ENCODE assay signal across 35 cellular contexts in genomic region chr17:79145548-79145947, GRCh38.
"Had no signal": no experiment of that assay in that cellular context is flagged by ENCODE, and none has a peak within 500 bp of the region (broad histone marks: within the 10 kb centered on the region; RNA-seq: fewer than 3 reads in every experiment).

No MANE protein-coding gene starts in this region.

- H3K4me3 ChIP-seq: MG63 had no signal

- H3K9me3 ChIP-seq: MG63 had no signal

- DNase-seq: Karpas-422, Kasumi-1, MG63, MM.1S, MV-4-11, NCI-H1048, NCI-H1092, NCI-H1092 treated with DMSO at 0.1 percent for 48 hours, NCI-H1105, NCI-H1105 treated with DMSO at 0.1 percent for 48 hours, NCI-H1417, NCI-H1417 treated with DMSO at 0.1 percent for 48 hours, NCI-H1436, NCI-H1436 treated with DMSO at 0.1 percent for 48 hours, NCI-H146, NCI-H1694, NCI-H1694 treated with DMSO at 0.1 percent for 48 hours, NCI-H187, NCI-H187 treated with DMSO at 0.1 percent for 48 hours, NCI-H1930, NCI-H2029, NCI-H2029 treated with DMSO at 0.1 percent for 48 hours, NCI-H2081, NCI-H2081 treated with DMSO at 0.1 percent for 48 hours, NCI-H2107, NCI-H2171, NCI-H2171 treated with DMSO at 0.1 percent for 48 hours, NCI-H2227 treated with DMSO at 0.1 percent for 48 hours, NCI-H226, NCI-H345, NCI-H446, NCI-H446 treated with DMSO at 0.1 percent for 48 hours, NCI-H510A, NCI-H510A treated with DMSO at 0.1 percent for 48 hours, NCI-H524 had no signal

- H3K36me3 ChIP-seq: MG63 had no signal
